In the genomic region with DNA sequence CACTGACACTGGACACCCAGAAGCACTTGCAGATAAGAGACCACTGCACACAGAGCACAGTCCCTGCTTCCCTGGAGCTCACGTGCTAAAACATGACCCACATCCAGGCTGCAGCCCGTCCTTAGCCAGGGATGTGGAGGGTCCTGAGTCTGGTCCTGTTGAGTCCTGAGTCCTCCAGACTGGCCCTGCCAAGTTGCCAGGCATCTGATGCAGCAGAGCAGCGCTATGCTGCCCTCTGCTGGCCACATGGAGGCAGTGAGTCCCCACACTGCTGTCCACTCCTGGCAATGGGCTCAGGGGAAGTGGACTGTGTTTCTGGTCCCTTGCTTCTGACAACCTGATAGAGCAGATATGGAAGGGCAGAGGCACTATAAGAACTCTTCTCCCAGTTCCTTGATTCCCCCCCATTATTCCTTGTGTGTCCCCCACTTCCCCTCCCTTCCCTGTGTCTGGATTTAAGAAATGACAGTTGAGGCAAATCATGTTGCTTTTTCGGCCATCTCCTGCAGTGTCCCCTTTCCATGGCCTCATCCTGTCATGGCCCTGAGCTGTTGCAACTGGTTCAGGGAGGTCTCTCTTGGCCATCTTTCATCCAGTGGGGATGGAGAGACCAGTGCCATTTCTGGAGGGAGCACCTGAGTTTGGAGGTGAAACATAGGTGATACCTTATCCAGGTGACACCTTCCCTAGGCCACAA, we compare ENCODE assay signal across 8 cellular contexts.
A peak's percentile ranks its signal among the peaks of the same experiment; 100 is the strongest.
DNase-seq lines count a peak whose midpoint lies in the region; ATAC-seq, FAIRE-seq and TF ChIP-seq lines count a peak whose summit lies in the region.

No MANE protein-coding gene starts in this region.

- no peak overlapping the region for H3K9ac ChIP-seq in astrocyte (ENCODE audit: low read length)

- H3K4me3 ChIP-seq in Caco-2 (ENCODE audit: low read depth, low read length) (no peak overlapping the region), astrocyte (ENCODE audit: insufficient read depth, low read depth, low read length) (no peak overlapping the region), hepatocyte (no peak overlapping the region), gastrocnemius medialis (no peak overlapping the region)

- peaks cover 7% of the 10 kb centered on the region for H3K27me3 Mint-ChIP-seq in Caco-2 (ENCODE audit: insufficient read depth, unreplicated experiment)
- H3K27me3 Mint-ChIP-seq in astrocyte (ENCODE audit: low read depth, unreplicated experiment): peaks cover 3% of the 10 kb centered on the region

- no peak overlapping the region for H3K27ac Mint-ChIP-seq in Caco-2 (ENCODE audit: unreplicated experiment)
- H3K27ac Mint-ChIP-seq in astrocyte (ENCODE audit: unreplicated experiment): no peak overlapping the region

- peaks cover 4% of the 10 kb centered on the region; the same call in 1 of the 2 replicates for H3K4me1 ChIP-seq in Caco-2
- peaks cover 4% of the 10 kb centered on the region for H3K4me1 ChIP-seq in astrocyte (ENCODE audit: insufficient read depth, low read length)
- no peaks in the 10 kb centered on the region for H3K4me1 ChIP-seq in hepatocyte (ENCODE audit: insufficient read depth)
- H3K4me1 ChIP-seq in gastrocnemius medialis: peaks cover 0 to 5% of the 10 kb centered on the region in 2 donors

- no peaks in the 10 kb centered on the region for H3K79me2 ChIP-seq in astrocyte (ENCODE audit: insufficient read depth, low read length)
- no peaks in the 10 kb centered on the region for H3K79me2 ChIP-seq in hepatocyte

- no peaks in the 10 kb centered on the region for H3K36me3 ChIP-seq in Caco-2 (ENCODE audit: control insufficient read depth, insufficient read depth, low read length)
- H3K36me3 ChIP-seq in astrocyte (ENCODE audit: insufficient read depth, low read length): no peaks in the 10 kb centered on the region
- H3K36me3 ChIP-seq in hepatocyte (replicated peaks; ENCODE audit: insufficient read depth, low read depth): no peaks in the 10 kb centered on the region
- H3K36me3 ChIP-seq in gastrocnemius medialis: peaks cover 0 to 3% of the 10 kb centered on the region in 2 donors

- TF ChIP-seq CTCF in Caco-2 (IDR thresholded peaks at IDR 0.05; ENCODE audit: insufficient read depth in 1 of 2, low read depth in 1 of 2, low read length in 1 of 2, severe bottlenecking in 1 of 2, unreplicated experiment in 1 of 2): peak; percentile 100
- TF ChIP-seq CTCF in astrocyte (IDR thresholded peaks at IDR 0.05; ENCODE audit: insufficient read depth, low read depth, low read length): peak; percentile 98
- TF ChIP-seq CTCF in hepatocyte (IDR thresholded peaks at IDR 0.05; ENCODE audit: poor library complexity): peak; percentile 88
- TF ChIP-seq CTCF in gastrocnemius medialis (IDR thresholded peaks at IDR 0.05 in 4 of 5, conservative IDR thresholded peaks at IDR 0.05 in 1 of 5): peak; percentile 57 to 95 (median 85)

- DNase-seq in Caco-2 (peak; percentile 85 to 90), NCI-H1105 treated with DMSO at 0.1 percent for 48 hours (lab: John Stamatoyannopoulos, UW) (peak; percentile 64), T1000 (lab: John Stamatoyannopoulos, UW) (peak; percentile 55), astrocyte (ENCODE audit: low read depth) (peak; percentile 42), hepatocyte (ENCODE audit: low spot score) (peak; percentile 90), gastrocnemius medialis (peak; percentile 31 to 61)

- in situ Hi-C loops in gastrocnemius medialis (cut with MboI; ENCODE audit: low sequenced_read_pairs in 4 of 4): no loop called here

- H3K9me3 Mint-ChIP-seq in Caco-2 (ENCODE audit: unreplicated experiment) (no peaks in the 10 kb centered on the region), astrocyte (ENCODE audit: unreplicated experiment) (no peaks in the 10 kb centered on the region)

- no peak overlapping the region for H3K4me2 ChIP-seq in astrocyte (ENCODE audit: low read length)
- H3K4me2 ChIP-seq in hepatocyte: no peak overlapping the region

- no peak for TF ChIP-seq POLR2A in gastrocnemius medialis (IDR thresholded peaks at IDR 0.05)

- intact Hi-C loops in Caco-2 (cut with micrococcal nuclease; ENCODE audit: unreplicated experiment) (loop anchor here (1.0 to 5.0 kb wide), 3 partner anchors 146 to 399 kb away; no protein-coding TSS in a partner anchor), gastrocnemius medialis (cut with DNase I; ENCODE audit: low total_unique reads) (loop anchor here (1.0 kb wide), 1 partner anchor 122 kb away; the partner anchor contains the start of gene FAM83D)

- ATAC-seq in GM21515 (IDR thresholded peaks at IDR 0.05; ENCODE audit: unreplicated experiment) (peak; percentile 53), gastrocnemius medialis (peak; percentile 57 to 69), GM18861 (IDR thresholded peaks at IDR 0.05; ENCODE audit: unreplicated experiment) (no peak)

- H4K20me1 ChIP-seq in astrocyte (ENCODE audit: insufficient read depth, low read length) (no peaks in the 10 kb centered on the region), hepatocyte (ENCODE audit: insufficient read depth, poor library complexity, severe bottlenecking) (no peaks in the 10 kb centered on the region)

- no peaks in the 10 kb centered on the region for H3K9me2 ChIP-seq in hepatocyte (replicated peaks; ENCODE audit: insufficient read depth)

- H3K27me3 ChIP-seq in Caco-2 (replicated peaks; ENCODE audit: control insufficient read depth, insufficient read depth, low read length): no peaks in the 10 kb centered on the region
- H3K27me3 ChIP-seq in astrocyte (ENCODE audit: insufficient read depth, low read length): no peaks in the 10 kb centered on the region
- no peaks in the 10 kb centered on the region for H3K27me3 ChIP-seq in hepatocyte
- no peaks in the 10 kb centered on the region for H3K27me3 ChIP-seq in gastrocnemius medialis

- peaks cover 12% of the 10 kb centered on the region for H3K36me3 Mint-ChIP-seq in Caco-2 (ENCODE audit: insufficient read depth, unreplicated experiment)
- H3K36me3 Mint-ChIP-seq in astrocyte (ENCODE audit: low read depth, unreplicated experiment): no peaks in the 10 kb centered on the region

- WGBS in hepatocyte (ENCODE audit: low lambda C conversion rate, missing lambda C conversion rate): 25% methylated on average over 4 of the region's 4 CpGs

- H3K9me3 ChIP-seq in Caco-2 (no peaks in the 10 kb centered on the region), astrocyte (ENCODE audit: insufficient read depth, low read depth, low read length) (no peaks in the 10 kb centered on the region), hepatocyte (ENCODE audit: low read depth) (no peaks in the 10 kb centered on the region), gastrocnemius medialis (no peaks in the 10 kb centered on the region)

- H3K4me3 Mint-ChIP-seq in Caco-2 (ENCODE audit: unreplicated experiment) (no peak overlapping the region), astrocyte (ENCODE audit: unreplicated experiment) (no peak overlapping the region)

- no peak overlapping the region for H2AFZ ChIP-seq in astrocyte (ENCODE audit: low read depth, low read length)
- H2AFZ ChIP-seq in hepatocyte: no peak overlapping the region

- peak; percentile 52 for FAIRE-seq in astrocyte (lab: Jason Lieb, UNC)

- CTCF ChIA-PET in Caco-2 (lab: Charles Lee): interaction anchor here (0.6 to 3.0 kb wide), 12 partner anchors 17 to 1877 kb away, joined by 6 to 74 read pairs (median 10); partner anchors contain the start of genes DHX35 and FAM83D

- H3K27ac ChIP-seq in astrocyte (ENCODE audit: low read depth, low read length) (no peak overlapping the region), hepatocyte (no peak overlapping the region), gastrocnemius medialis (no peak overlapping the region)

- H3K4me1 Mint-ChIP-seq in Caco-2 (ENCODE audit: low read depth, unreplicated experiment) (peaks cover 5% of the 10 kb centered on the region), astrocyte (ENCODE audit: low read depth, unreplicated experiment) (peaks cover 2% of the 10 kb centered on the region)

- no TSS peak for BruUV-seq in Caco-2 (replicated peaks; lab: Mats Ljungman, UMichigan)

- POLR2A ChIA-PET in Caco-2 (lab: Charles Lee): no interaction called here
